26 cellular contexts compared by ENCODE assay signal in genomic region chr4:185363251-185363650, GRCh38.
"Had no signal": no experiment of that assay in that cellular context is flagged by ENCODE, and none has a peak within 500 bp of the region (broad histone marks: within the 10 kb centered on the region; RNA-seq: fewer than 3 reads in every experiment).

No MANE protein-coding gene starts in this region.

- H3K27me3 Mint-ChIP-seq: activated CD8-positive, alpha-beta memory T cell treated with anti-CD3 and anti-CD28 coated beads, Interleukin-2, amount 10 ng/mL, durations not matched to agents 7 days and 5 days; activated naive CD4-positive, alpha-beta T cell treated with anti-CD3 and anti-CD28 coated beads, Interleukin-2, amount 50 U/mL, for 24 hours; activated T-cell treated with anti-CD3 and anti-CD28 coated beads, Interleukin-2, amount 50 U/mL, for 24 hours; T-cell had no signal

- H3K4me1 Mint-ChIP-seq: activated CD8-positive, alpha-beta memory T cell treated with anti-CD3 and anti-CD28 coated beads, Interleukin-2, amount 10 ng/mL, durations not matched to agents 7 days and 5 days; activated naive CD4-positive, alpha-beta T cell treated with anti-CD3 and anti-CD28 coated beads, Interleukin-2, amount 50 U/mL, for 24 hours; T-cell had no signal

- H3K36me3 ChIP-seq: brain microvascular endothelial cell, WERI-Rb-1 had no signal

- H3K4me3 ChIP-seq: cardiac muscle cell, SK-N-MC had no signal

- H3K9me3 Mint-ChIP-seq: activated naive CD4-positive, alpha-beta T cell treated with anti-CD3 and anti-CD28 coated beads, Interleukin-2, amount 50 U/mL, for 24 hours; activated T-cell treated with anti-CD3 and anti-CD28 coated beads, Interleukin-2, amount 50 U/mL, for 24 hours; activated T-helper 1 cell treated with anti-CD3 and anti-CD28 coated beads, Interleukin-12 subunit alpha, Interleukin-12 subunit beta, Interleukin-2, Interleukin-4 antibody, amounts not matched to agents 30 ng/mL and 10 ng/mL and 1 ng/mL, durations not matched to agents 14 hours and 24 hours and 36 hours; T-cell had no signal

- DNase-seq: activated CD4-positive, alpha-beta T cell treated with anti-CD3 and anti-CD28 coated beads for 4 hours; activated CD4-positive, alpha-beta T cell treated with anti-CD3 and anti-CD28 coated beads, Interleukin-2, amount 50 U/mL, for 48 hours; activated CD8-positive, alpha-beta memory T cell treated with anti-CD3 and anti-CD28 coated beads, Interleukin-2, amount 10 ng/mL, durations not matched to agents 7 days and 5 days; activated effector memory CD4-positive, alpha-beta T cell treated with Interleukin-2 at 50 U/mL for 16 hours; activated naive CD4-positive, alpha-beta T cell; activated T-cell treated with anti-CD3 and anti-CD28 coated beads, Interleukin-2, amount 50 U/mL, for 24 hours; brain microvascular endothelial cell; Kasumi-1; NCI-H1092; NCI-H1417 treated with DMSO at 0.1 percent for 48 hours; NCI-H1694; NCI-H2029; NCI-H2107; NCI-H2171 treated with DMSO at 0.1 percent for 48 hours; NCI-H226; NCI-H526; NCI-H774; T-cell; T-helper 2 cell; WERI-Rb-1 had no signal

- FAIRE-seq: astrocyte had no signal

- ATAC-seq: activated CD4-positive, CD25-positive, alpha-beta regulatory T cell treated with anti-CD3 and anti-CD28 coated beads, Interleukin-2, amount 50 U/mL, for 24 hours; activated CD8-positive, alpha-beta memory T cell treated with anti-CD3 and anti-CD28 coated beads, Interleukin-2, amount 10 ng/mL, durations not matched to agents 7 days and 5 days; T-cell had no signal

- H3K27me3 ChIP-seq: brain microvascular endothelial cell, cardiac muscle cell had no signal

- H3K4me3 Mint-ChIP-seq: activated CD8-positive, alpha-beta memory T cell treated with anti-CD3 and anti-CD28 coated beads, Interleukin-2, amount 10 ng/mL, durations not matched to agents 7 days and 5 days; activated naive CD4-positive, alpha-beta T cell treated with anti-CD3 and anti-CD28 coated beads, Interleukin-2, amount 50 U/mL, for 24 hours; activated T-cell treated with anti-CD3 and anti-CD28 coated beads, Interleukin-2, amount 50 U/mL, for 24 hours; activated T-helper 1 cell treated with anti-CD3 and anti-CD28 coated beads, Interleukin-12 subunit alpha, Interleukin-12 subunit beta, Interleukin-2, Interleukin-4 antibody, amounts not matched to agents 30 ng/mL and 10 ng/mL and 1 ng/mL, durations not matched to agents 14 hours and 24 hours and 36 hours; T-cell had no signal

- H3K27ac Mint-ChIP-seq: activated CD8-positive, alpha-beta memory T cell treated with anti-CD3 and anti-CD28 coated beads, Interleukin-2, amount 10 ng/mL, durations not matched to agents 7 days and 5 days; activated naive CD4-positive, alpha-beta T cell treated with anti-CD3 and anti-CD28 coated beads, Interleukin-2, amount 50 U/mL, for 24 hours; activated T-cell treated with anti-CD3 and anti-CD28 coated beads, Interleukin-2, amount 50 U/mL, for 24 hours; activated T-helper 1 cell treated with anti-CD3 and anti-CD28 coated beads, Interleukin-12 subunit alpha, Interleukin-12 subunit beta, Interleukin-2, Interleukin-4 antibody, amounts not matched to agents 30 ng/mL and 10 ng/mL and 1 ng/mL, durations not matched to agents 14 hours and 24 hours and 36 hours; T-cell had no signal

- H3K27ac ChIP-seq: brain microvascular endothelial cell, cardiac muscle cell, SK-N-MC, WERI-Rb-1 had no signal
